In the genomic region with DNA sequence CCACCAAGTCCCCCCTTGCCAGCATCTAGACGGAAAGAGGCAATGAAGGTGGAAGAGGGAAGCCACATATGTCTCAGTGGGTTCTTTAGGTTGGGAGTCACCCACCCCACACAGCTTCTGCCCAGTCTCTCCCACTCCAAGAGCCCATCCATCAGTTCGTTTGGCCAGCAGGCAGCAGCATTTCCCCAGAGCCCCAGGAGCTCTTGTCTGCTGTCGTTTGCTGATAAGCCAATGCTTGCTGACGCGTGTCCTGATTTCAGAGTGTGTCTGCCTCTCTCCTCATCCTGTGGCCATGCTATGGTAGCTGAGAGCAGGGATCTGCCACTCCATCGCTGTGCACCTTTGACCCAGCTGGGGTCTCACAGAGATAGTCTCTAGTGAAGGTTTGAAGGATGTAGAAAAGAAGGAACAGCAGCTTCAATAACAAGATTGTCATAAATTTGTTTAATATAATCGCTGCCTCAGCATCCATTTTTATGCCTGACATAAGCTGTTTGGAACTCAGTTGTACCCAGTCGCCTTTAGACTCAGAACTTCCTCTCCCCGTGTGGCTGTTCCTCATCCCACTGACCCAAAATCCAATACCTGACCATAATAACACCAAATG, we compare ENCODE assay signal across 12 cellular contexts. TPM values are rescaled to one million over a fixed set of nuclear protein-coding genes. Genes with fewer than 3 reads are reported as not detected.
A peak's percentile ranks its signal among the peaks of the same experiment; 100 is the strongest.
DNase-seq lines count a peak whose midpoint lies in the region; ATAC-seq and TF ChIP-seq lines count a peak whose summit lies in the region.
"Had no signal": no experiment of that assay in that cellular context is flagged by ENCODE, and none has a peak within 500 bp of the region (broad histone marks: within the 10 kb centered on the region; RNA-seq: fewer than 3 reads in every experiment).

No MANE protein-coding gene starts in this region.

- ATAC-seq in HG03280 (IDR thresholded peaks at IDR 0.05; ENCODE audit: unreplicated experiment) (peak; percentile 22), GM21737 (IDR thresholded peaks at IDR 0.05; ENCODE audit: unreplicated experiment) (no peak), aorta (ENCODE audit: low FRiP score) (no peak)
- ATAC-seq in activated naive CD4-positive, alpha-beta T cell treated with anti-CD3 and anti-CD28 coated beads, Interleukin-2, amount 50 U/mL, for 72 hours: no peak

- peak; percentile 46 for DNase-seq in activated CD4-positive, alpha-beta T cell treated with anti-CD3 and anti-CD28 coated beads for 48 hours
- DNase-seq in activated CD4-positive, alpha-beta T cell treated with anti-CD3 and anti-CD28 coated beads for 4 hours: no peak
- DNase-seq in activated naive CD4-positive, alpha-beta T cell treated with anti-CD3 and anti-CD28 coated beads, Interleukin-2, amount 50 U/mL, for 72 hours (ENCODE audit: low spot score in 2 of 2): peak in 1 of 2 donors; percentile 21
- DNase-seq in neural progenitor cell (ENCODE audit: low spot score): peak; percentile 20
- DNase-seq in aorta: no peak
- DNase-seq in anterior cingulate cortex (lab: John Stamatoyannopoulos, UW): no peak

- H3K9me3 Mint-ChIP-seq in activated naive CD4-positive, alpha-beta T cell treated with anti-CD3 and anti-CD28 coated beads, Interleukin-2, amount 50 U/mL, for 72 hours: peaks cover 14 to 27% of the 10 kb centered on the region in 2 donors
- peaks cover 2% of the 10 kb centered on the region for H3K9me3 Mint-ChIP-seq in neural progenitor cell

- H3K27me3 ChIP-seq in neural progenitor cell (no peaks in the 10 kb centered on the region), aorta (ENCODE audit: control insufficient read depth in 1 of 2, insufficient read depth in 2 of 2, low read length in 1 of 2) (no peaks in the 10 kb centered on the region)

- no peak overlapping the region for H3K27ac ChIP-seq in neural progenitor cell
- H3K27ac ChIP-seq in aorta (ENCODE audit: low read depth in 1 of 2, low read length in 2 of 2): no peak overlapping the region

- H3K4me3 Mint-ChIP-seq in neural progenitor cell: no peak overlapping the region

- H2AFZ ChIP-seq in neural progenitor cell (replicated peaks): no peak overlapping the region

- no peaks in the 10 kb centered on the region for H4K20me1 ChIP-seq in neural progenitor cell (ENCODE audit: low read depth)

- TF ChIP-seq CTCF in neural progenitor cell (IDR thresholded peaks at IDR 0.05): peak; percentile 18

- no peaks in the 10 kb centered on the region for H3K79me2 ChIP-seq in neural progenitor cell (ENCODE audit: low read depth)

- H3K4me3 ChIP-seq in neural progenitor cell: no peak overlapping the region
- no peak overlapping the region for H3K4me3 ChIP-seq in aorta (ENCODE audit: low read length in 2 of 2)

- H3K36me3 ChIP-seq in neural progenitor cell (no peaks in the 10 kb centered on the region), aorta (ENCODE audit: control insufficient read depth in 1 of 2, insufficient read depth in 2 of 2, low read length in 1 of 2) (no peaks in the 10 kb centered on the region)

- H3K4me2 ChIP-seq in neural progenitor cell: no peak overlapping the region

- peaks cover 28 to 51% of the 10 kb centered on the region in 2 donors for H3K36me3 Mint-ChIP-seq in activated naive CD4-positive, alpha-beta T cell treated with anti-CD3 and anti-CD28 coated beads, Interleukin-2, amount 50 U/mL, for 72 hours
- H3K36me3 Mint-ChIP-seq in neural progenitor cell: peaks cover 2% of the 10 kb centered on the region

- no peak overlapping the region for H3K9ac ChIP-seq in neural progenitor cell

- H3F3A ChIP-seq in neural progenitor cell (ENCODE audit: low read depth): no peaks in the 10 kb centered on the region

- intact Hi-C loops in aorta (cut with DNase I): no loop called here

- H3K27me3 Mint-ChIP-seq in neural progenitor cell (ENCODE audit: insufficient read depth, low read depth): peaks cover 3% of the 10 kb centered on the region

- H3K4me1 Mint-ChIP-seq in neural progenitor cell: peaks cover 24% of the 10 kb centered on the region

- no peaks in the 10 kb centered on the region for H3K4me1 ChIP-seq in neural progenitor cell
- H3K4me1 ChIP-seq in aorta (ENCODE audit: control insufficient read depth in 1 of 2, insufficient read depth in 2 of 2, low read length in 2 of 2): no peaks in the 10 kb centered on the region

- H3K9me3 ChIP-seq in neural progenitor cell (ENCODE audit: low read depth) (no peaks in the 10 kb centered on the region), aorta (ENCODE audit: control insufficient read depth, low read length) (no peaks in the 10 kb centered on the region)

- 80 to 89% methylated on average over 9 of the region's 9 CpGs for WGBS in aorta, 2 donors

- H3K27ac Mint-ChIP-seq in activated naive CD4-positive, alpha-beta T cell treated with anti-CD3 and anti-CD28 coated beads, Interleukin-2, amount 50 U/mL, for 72 hours: peak overlapping the region; percentile 98
- peak overlapping the region; percentile 25 for H3K27ac Mint-ChIP-seq in neural progenitor cell

RNA-seq across cellular contexts. Expression of a gene that starts 39.4 kb away (rescaled TPM):
- under 1 TPM; 0.14 to 0.23 TPM for total RNA-seq in activated naive CD4-positive, alpha-beta T cell treated with anti-CD3 and anti-CD28 coated beads, Interleukin-2, amount 50 U/mL, for 72 hours
- total RNA-seq in neural progenitor cell (ENCODE audit: low replicate concordance) (0.28 and 1.6 TPM in 2 replicates), aorta (10 to 100 TPM in 1 of 2 donors, 1 to 10 TPM in 1; 3.8 to 27.5 TPM)
- under 1 TPM in 1 of 2 donors, not detected in 1; 0.10 TPM for polyA plus RNA-seq in aorta
- total RNA-seq: epithelial cell of proximal tubule, kidney epithelial cell, M059J, renal cortical epithelial cell had no signal

Comparison
In these comparisons a context has a peak if more than half of its experiments do, and no peak if none do; other contexts are left out.
1. DNase-seq: peak in activated CD4-positive, alpha-beta T cell treated with anti-CD3 and anti-CD28 coated beads for 48 hours (single experiment) and neural progenitor cell (single experiment); none in activated CD4-positive, alpha-beta T cell treated with anti-CD3 and anti-CD28 coated beads for 4 hours (0 of 2), aorta (0 of 2) and anterior cingulate cortex (0 of 58).